9 cellular contexts compared by ENCODE assay signal in genomic region chr17:42337442-42337841, GRCh38. TPM values are rescaled to one million over a fixed set of nuclear protein-coding genes. Genes with fewer than 3 reads are reported as not detected.
DNase-seq lines count a peak whose midpoint lies in the region; TF ChIP-seq lines count a peak whose summit lies in the region.
"Had no signal": no experiment of that assay in that cellular context is flagged by ENCODE, and none has a peak within 500 bp of the region (broad histone marks: within the 10 kb centered on the region; RNA-seq: fewer than 3 reads in every experiment).

No MANE protein-coding gene starts in this region.

- POLR2A ChIA-PET in PC-9 (lab: Charles Lee; ENCODE audit: unreplicated experiment): no interaction called here

- H3K36me3 ChIP-seq in smooth muscle cell (ENCODE audit: low read depth) (peaks cover 51% of the 10 kb centered on the region), PC-9 (ENCODE audit: low read depth) (peaks cover 21% of the 10 kb centered on the region)

- H3K4me1 ChIP-seq in smooth muscle cell (ENCODE audit: low read depth) (no peaks in the 10 kb centered on the region), PC-9 (replicated peaks; ENCODE audit: insufficient read depth) (peaks cover 12% of the 10 kb centered on the region)

- H3K27ac ChIP-seq in smooth muscle cell (ENCODE audit: low read depth) (no peak overlapping the region), PC-9 (no peak overlapping the region)
- H3K27ac ChIP-seq: 22Rv1 had no signal

- H2AFZ ChIP-seq in smooth muscle cell (ENCODE audit: low read depth) (no peak overlapping the region), PC-9 (no peak overlapping the region)

- no peaks in the 10 kb centered on the region for H3K27me3 ChIP-seq in smooth muscle cell (ENCODE audit: low read depth)
- H3K27me3 ChIP-seq in PC-9 (ENCODE audit: insufficient read depth, low read depth): no peaks in the 10 kb centered on the region

- BruUV-seq in PC-9 (replicated peaks; lab: Mats Ljungman, UMichigan): no TSS peak

- H3F3A ChIP-seq in smooth muscle cell (ENCODE audit: low read depth) (no peaks in the 10 kb centered on the region), PC-9 (ENCODE audit: insufficient read depth, low read depth) (peaks cover 10% of the 10 kb centered on the region; the same call in 1 of the 2 replicates)

- WGBS in smooth muscle cell (ENCODE audit: low lambda C conversion rate): 87% methylated on average over 15 of the region's 15 CpGs

- H3K9ac ChIP-seq in smooth muscle cell (ENCODE audit: low read depth): no peak overlapping the region

- H4K20me1 ChIP-seq in smooth muscle cell (ENCODE audit: low read depth): peaks cover 55% of the 10 kb centered on the region
- H4K20me1 ChIP-seq in PC-9 (ENCODE audit: insufficient read depth): no peaks in the 10 kb centered on the region

- H3K4me2 ChIP-seq in smooth muscle cell (no peak overlapping the region), PC-9 (no peak overlapping the region)

- H3K9me2 ChIP-seq in PC-9 (ENCODE audit: insufficient read depth): no peaks in the 10 kb centered on the region

- H3K79me2 ChIP-seq in smooth muscle cell (ENCODE audit: low read depth) (no peaks in the 10 kb centered on the region), PC-9 (ENCODE audit: low read depth) (no peaks in the 10 kb centered on the region)

- no peak overlapping the region for H3K4me3 ChIP-seq in smooth muscle cell
- H3K4me3 ChIP-seq in PC-9: no peak overlapping the region

- TF ChIP-seq CTCF in smooth muscle cell (IDR thresholded peaks at IDR 0.05; ENCODE audit: borderline replicate concordance, insufficient read depth, poor library complexity, severe bottlenecking) (no peak), PC-9 (conservative IDR thresholded peaks at IDR 0.05) (no peak)

- intact Hi-C loops in PC-9 (cut with micrococcal nuclease; ENCODE audit: unreplicated experiment): no loop called here

- H3K9me3 ChIP-seq in smooth muscle cell (replicated peaks; ENCODE audit: low read depth): no peaks in the 10 kb centered on the region
- no peaks in the 10 kb centered on the region for H3K9me3 ChIP-seq in PC-9 (ENCODE audit: insufficient read depth, low read depth)

- CTCF ChIA-PET in PC-9 (lab: Charles Lee): no interaction called here

- DNase-seq in DMS 273 (lab: John Stamatoyannopoulos, UW; ENCODE audit: unreplicated experiment) (peak; percentile 60), DMS 273 treated with DMSO at 0.1 percent for 48 hours (lab: John Stamatoyannopoulos, UW) (no peak), fibroblast of gingiva (ENCODE audit: low read depth) (peak; percentile 71), stromal cell of bone marrow (ENCODE audit: low read depth) (peak; percentile 92), smooth muscle cell (lab: John Stamatoyannopoulos, UW; ENCODE audit: unreplicated experiment) (no peak), NCI-H69 (lab: John Stamatoyannopoulos, UW) (no peak), PC-9 (no peak)
- peak; percentile 43 for DNase-seq in activated CD4-positive, alpha-beta T cell treated with anti-CD3 and anti-CD28 coated beads for 1 hour

RNA-seq across cellular contexts. Expression of gene STAT5A, which starts 49.1 kb away (rescaled TPM):
- 1.7 and 2.6 TPM in 2 replicates for total RNA-seq in smooth muscle cell
- polyA plus RNA-seq in smooth muscle cell: 3.2 and 6.3 TPM in 2 replicates
- 3.4 and 12.1 TPM in 2 replicates for total RNA-seq in PC-9 (2021)

RNA-seq across cellular contexts. Expression of gene STAT3, which starts 50.8 kb away (rescaled TPM):
- 85.6 and 97.7 TPM in 2 replicates for total RNA-seq in smooth muscle cell
- 87.7 and 112 TPM in 2 replicates for polyA plus RNA-seq in smooth muscle cell
- total RNA-seq in PC-9 (2021): 65.2 and 74.6 TPM in 2 replicates

Comparison
In these comparisons a context has a peak if more than half of its experiments do, and no peak if none do; other contexts are left out.
1. DNase-seq: peak in DMS 273 (single experiment), activated CD4-positive, alpha-beta T cell treated with anti-CD3 and anti-CD28 coated beads for 1 hour (single experiment), fibroblast of gingiva (single experiment) and stromal cell of bone marrow (single experiment); none in DMS 273 treated with DMSO at 0.1 percent for 48 hours (single experiment), smooth muscle cell (single experiment), NCI-H69 (single experiment) and PC-9 (0 of 2).